ENCODE assay signal across 21 cellular contexts in the genomic region with DNA sequence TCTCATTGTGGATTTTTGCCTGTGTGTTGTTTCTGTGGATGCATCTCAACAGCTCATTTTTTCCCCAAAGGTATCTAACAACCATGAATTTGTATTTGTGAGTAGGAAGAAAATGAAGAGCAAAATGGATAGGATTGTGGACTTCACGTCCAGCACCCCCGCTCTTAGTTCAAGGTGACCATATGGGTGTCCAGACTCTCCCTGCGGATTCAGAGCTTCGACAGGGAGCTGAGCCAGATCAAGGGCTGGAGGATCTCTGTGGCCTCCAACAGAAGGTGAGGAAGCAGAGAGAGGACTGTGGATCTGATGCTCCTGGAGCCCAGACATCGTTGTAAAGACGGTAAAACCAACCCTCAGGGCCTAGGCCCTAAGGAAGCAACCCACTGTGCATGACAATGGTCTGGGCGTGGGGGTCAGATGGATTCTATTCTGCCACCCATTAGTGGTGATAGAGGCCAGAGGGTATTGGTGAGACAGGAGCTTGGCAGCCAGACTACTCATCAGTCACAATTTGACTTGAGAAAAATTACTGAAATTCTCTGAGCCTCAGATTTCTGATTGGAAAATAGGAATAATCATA.
"Had no signal": no experiment of that assay in that cellular context is flagged by ENCODE, and none has a peak within 500 bp of the region (broad histone marks: within the 10 kb centered on the region; RNA-seq: fewer than 3 reads in every experiment).

No MANE protein-coding gene starts in this region.

- H3K36me3 ChIP-seq: brain microvascular endothelial cell, cardiac muscle cell had no signal

- H3K27ac ChIP-seq: brain microvascular endothelial cell, cardiac muscle cell had no signal

- H3K4me3 ChIP-seq: cardiac muscle cell had no signal

- H3K27me3 ChIP-seq: brain microvascular endothelial cell, cardiac muscle cell had no signal

- H3K36me3 Mint-ChIP-seq: activated naive CD4-positive, alpha-beta T cell treated with anti-CD3 and anti-CD28 coated beads, Interleukin-2, amount 10 ng/mL, durations not matched to agents 7 days and 5 days; activated naive CD8-positive, alpha-beta T cell treated with anti-CD3 and anti-CD28 coated beads for 36 hours had no signal

- ATAC-seq: activated T-cell treated with anti-CD3 and anti-CD28 coated beads, Interleukin-2, amount 50 U/mL, for 72 hours; PC-3 had no signal

- H3K27ac Mint-ChIP-seq: activated CD4-positive, alpha-beta memory T cell treated with anti-CD3 and anti-CD28 coated beads, Interleukin-2, amount 10 ng/mL, durations not matched to agents 7 days and 5 days; activated CD4-positive, alpha-beta T cell treated with anti-CD3 and anti-CD28 coated beads, Interleukin-2, amount 10 ng/mL, durations not matched to agents 7 days and 5 days; activated naive CD4-positive, alpha-beta T cell treated with anti-CD3 and anti-CD28 coated beads, Interleukin-2, amount 10 ng/mL, durations not matched to agents 7 days and 5 days; activated naive CD8-positive, alpha-beta T cell treated with anti-CD3 and anti-CD28 coated beads for 36 hours; activated T-cell treated with anti-CD3 and anti-CD28 coated beads, Interleukin-2, amount 50 U/mL, for 72 hours; activated T-helper 2 cell treated with anti-CD3 and anti-CD28 coated beads, Interferon-gamma antibody, Interleukin-2, Interleukin-4, amounts not matched to agents 10 μg/mL and 5 μg/mL and 100 μg/mL, durations not matched to agents 14 hours and 24 hours and 36 hours; T-helper 1 cell treated with Interleukin-12 subunit alpha and Interleukin-12 subunit beta and Interleukin-4 antibody, amounts not matched to agents 30 μg/mL and 1 μg/mL, for 36 hours had no signal

- H3K27me3 Mint-ChIP-seq: activated CD4-positive, alpha-beta memory T cell treated with anti-CD3 and anti-CD28 coated beads, Interleukin-2, amount 10 ng/mL, durations not matched to agents 7 days and 5 days; activated CD4-positive, alpha-beta T cell treated with anti-CD3 and anti-CD28 coated beads, Interleukin-2, amount 10 ng/mL, durations not matched to agents 7 days and 5 days; activated naive CD4-positive, alpha-beta T cell treated with anti-CD3 and anti-CD28 coated beads, Interleukin-2, amount 10 ng/mL, durations not matched to agents 7 days and 5 days; activated naive CD8-positive, alpha-beta T cell treated with anti-CD3 and anti-CD28 coated beads for 36 hours had no signal

- H3K4me3 Mint-ChIP-seq: activated CD4-positive, alpha-beta memory T cell treated with anti-CD3 and anti-CD28 coated beads, Interleukin-2, amount 10 ng/mL, durations not matched to agents 7 days and 5 days; activated CD4-positive, alpha-beta T cell treated with anti-CD3 and anti-CD28 coated beads, Interleukin-2, amount 10 ng/mL, durations not matched to agents 7 days and 5 days; activated naive CD4-positive, alpha-beta T cell treated with anti-CD3 and anti-CD28 coated beads, Interleukin-2, amount 10 ng/mL, durations not matched to agents 7 days and 5 days; activated naive CD8-positive, alpha-beta T cell treated with anti-CD3 and anti-CD28 coated beads for 36 hours; activated T-cell treated with anti-CD3 and anti-CD28 coated beads, Interleukin-2, amount 50 U/mL, for 72 hours; T-helper 1 cell treated with Interleukin-12 subunit alpha and Interleukin-12 subunit beta and Interleukin-4 antibody, amounts not matched to agents 30 μg/mL and 1 μg/mL, for 36 hours had no signal

- DNase-seq: activated CD4-positive, alpha-beta memory T cell treated with anti-CD3 and anti-CD28 coated beads, Interleukin-2, amount 10 ng/mL, durations not matched to agents 7 days and 5 days; activated CD4-positive, alpha-beta T cell treated with anti-CD3 and anti-CD28 coated beads, Interleukin-2, amount 10 ng/mL, durations not matched to agents 7 days and 5 days; activated CD4-positive, CD25-positive, alpha-beta regulatory T cell; activated CD8-positive, alpha-beta memory T cell treated with anti-CD3 and anti-CD28 coated beads, Interleukin-2, amount 50 U/mL, for 4 hours; activated gamma-delta T cell treated with Interleukin-2 at 50 U/mL for 16 hours; activated naive CD4-positive, alpha-beta T cell treated with anti-CD3 and anti-CD28 coated beads, Interleukin-2, amount 10 ng/mL, durations not matched to agents 7 days and 5 days; activated naive CD8-positive, alpha-beta T cell treated with anti-CD3 and anti-CD28 coated beads for 36 hours; activated T-cell treated with anti-CD3 and anti-CD28 coated beads, Interleukin-2, amount 50 U/mL, for 72 hours; brain microvascular endothelial cell; cerebellar nuclear complex; MM.1S; NCI-H1105; NCI-H1436 treated with DMSO at 0.1 percent for 48 hours; NCI-H187; NCI-H2081; NCI-H510A treated with DMSO at 0.1 percent for 48 hours; PC-3; SHP77 treated with DMSO at 0.1 percent for 48 hours had no signal

- H3K4me1 Mint-ChIP-seq: activated CD4-positive, alpha-beta memory T cell treated with anti-CD3 and anti-CD28 coated beads, Interleukin-2, amount 10 ng/mL, durations not matched to agents 7 days and 5 days; activated CD4-positive, alpha-beta T cell treated with anti-CD3 and anti-CD28 coated beads, Interleukin-2, amount 10 ng/mL, durations not matched to agents 7 days and 5 days; activated naive CD4-positive, alpha-beta T cell treated with anti-CD3 and anti-CD28 coated beads, Interleukin-2, amount 10 ng/mL, durations not matched to agents 7 days and 5 days; activated naive CD8-positive, alpha-beta T cell treated with anti-CD3 and anti-CD28 coated beads for 36 hours had no signal
